Comparison of ENCODE assay signal across 9 cellular contexts in genomic region chr12:3432176-3432742, GRCh38. TPM values are rescaled to one million over a fixed set of nuclear protein-coding genes. Genes with fewer than 3 reads are reported as not detected.
DNase-seq lines count a peak whose midpoint lies in the region; ATAC-seq, FAIRE-seq and TF ChIP-seq lines count a peak whose summit lies in the region.
"Had no signal": no experiment of that assay in that cellular context is flagged by ENCODE, and none has a peak within 500 bp of the region (broad histone marks: within the 10 kb centered on the region; RNA-seq: fewer than 3 reads in every experiment).

No MANE protein-coding gene starts in this region.

- no peak overlapping the region for H4K91ac ChIP-seq in trophoblast cell (ENCODE audit: low read depth, low read length)

- H3K4ac ChIP-seq in trophoblast cell (ENCODE audit: low read depth, low read length) = no peak overlapping the region

- WGBS in trophoblast cell (ENCODE audit: extremely low coverage, insufficient coverage, insufficient read length) = no CpG with 5 or more reads among the region's 7 CpGs

- peak; percentile 32 for DNase-seq in Daoy (ENCODE audit: low read depth)
- no peak for DNase-seq in Karpas-422
- peak; percentile 36 for DNase-seq in bronchial epithelial cell (ENCODE audit: low read depth)
- DNase-seq in SKM-1 treated with dmso at 0.1 percent for 144 hours (lab: John Stamatoyannopoulos, UW; ENCODE audit: unreplicated experiment) = no peak
- DNase-seq in trophoblast cell = no peak
- no peak for DNase-seq in stimulated activated naive CD4-positive, alpha-beta T cell treated with Interleukin-2 at 50 U/mL for 16 hours (lab: John Stamatoyannopoulos, UW)
- DNase-seq: GDM1 had no signal

- TF ChIP-seq CTCF in bronchial epithelial cell (IDR thresholded peaks at IDR 0.05; ENCODE audit: insufficient read depth, low read length, severe bottlenecking) = no peak

- H2BK12ac ChIP-seq in trophoblast cell (ENCODE audit: low read length) = no peak overlapping the region

- H3K4me2 ChIP-seq in Karpas-422 (ENCODE audit: low read depth, low read length, poor library complexity, severe bottlenecking) (peak overlapping the region; percentile 32), trophoblast cell (ENCODE audit: low read length) (no peak overlapping the region)

- peak overlapping the region; percentile 67; the same call in 1 of the 2 replicates for H2AFZ ChIP-seq in Karpas-422 (ENCODE audit: low read length)
- no peak overlapping the region for H2AFZ ChIP-seq in trophoblast cell (ENCODE audit: insufficient read depth, low read length, poor library complexity)

- H3K27me3 ChIP-seq in Karpas-422 (ENCODE audit: low read length) = no peaks in the 10 kb centered on the region
- H3K27me3 ChIP-seq in bronchial epithelial cell (ENCODE audit: control insufficient read depth, insufficient read depth, low read length) = no peaks in the 10 kb centered on the region
- no peaks in the 10 kb centered on the region for H3K27me3 ChIP-seq in mucosa of rectum (ENCODE audit: control insufficient read depth in 2 of 2, insufficient read depth in 2 of 2, low read length in 2 of 2)
- H3K27me3 ChIP-seq in trophoblast cell (ENCODE audit: insufficient read depth, low read length) = no peaks in the 10 kb centered on the region

- no peak overlapping the region for H2BK120ac ChIP-seq in trophoblast cell (ENCODE audit: insufficient read depth, low read length, poor library complexity)

- H3K18ac ChIP-seq in trophoblast cell (ENCODE audit: low read length) = no peak overlapping the region

- no peak for FAIRE-seq in bronchial epithelial cell (lab: Jason Lieb, UNC)

- H3K79me1 ChIP-seq in trophoblast cell (ENCODE audit: low read length) = no peaks in the 10 kb centered on the region

- no peak overlapping the region for H2BK5ac ChIP-seq in trophoblast cell (ENCODE audit: low read depth, low read length, poor library complexity)

- H4K8ac ChIP-seq in trophoblast cell (ENCODE audit: low read depth, low read length) = no peak overlapping the region

- H3K4me1 ChIP-seq in Karpas-422 (ENCODE audit: low read length) (no peaks in the 10 kb centered on the region), mucosa of rectum (ENCODE audit: control insufficient read depth in 2 of 2, insufficient read depth in 2 of 2, low read length in 2 of 2) (peaks cover 0 to 10% of the 10 kb centered on the region in 2 donors), trophoblast cell (ENCODE audit: control insufficient read depth in 1 of 2, insufficient read depth in 2 of 2, low read length in 2 of 2) (no peaks in the 10 kb centered on the region)

- no peak overlapping the region for H3K14ac ChIP-seq in trophoblast cell (ENCODE audit: low read length)

- H3K9ac ChIP-seq in Karpas-422 (ENCODE audit: low read length) (no peak overlapping the region; the same call in 1 of the 2 replicates), mucosa of rectum (ENCODE audit: low read depth in 1 of 2, low read length in 2 of 2) (peak overlapping the region in 1 of 2 donors; percentile 34), trophoblast cell (ENCODE audit: low read length) (no peak overlapping the region)

- no peak overlapping the region for H2AK5ac ChIP-seq in trophoblast cell (ENCODE audit: low read length)

- H4K20me1 ChIP-seq in Karpas-422 (ENCODE audit: insufficient read depth, low read depth, low read length) = no peaks in the 10 kb centered on the region

- ATAC-seq in GM21526 (IDR thresholded peaks at IDR 0.05; ENCODE audit: low FRiP score, unreplicated experiment) = no peak

- no peak overlapping the region for H4K12ac ChIP-seq in trophoblast cell (ENCODE audit: low read depth, low read length)

- no peaks in the 10 kb centered on the region for H3K9me2 ChIP-seq in Karpas-422 (replicated peaks; ENCODE audit: insufficient read depth, low read length)

- no peaks in the 10 kb centered on the region for H3K36me3 ChIP-seq in Karpas-422 (ENCODE audit: insufficient read depth, low read length)
- no peaks in the 10 kb centered on the region for H3K36me3 ChIP-seq in bronchial epithelial cell (ENCODE audit: control insufficient read depth, insufficient read depth, low read length)
- H3K36me3 ChIP-seq in mucosa of rectum (ENCODE audit: control insufficient read depth in 2 of 2, insufficient read depth in 2 of 2, low read length in 2 of 2) = no peaks in the 10 kb centered on the region
- no peaks in the 10 kb centered on the region for H3K36me3 ChIP-seq in trophoblast cell (ENCODE audit: control insufficient read depth in 1 of 2, insufficient read depth in 2 of 2, low read length in 2 of 2)

- H3K79me2 ChIP-seq in Karpas-422 (ENCODE audit: low read length) (no peaks in the 10 kb centered on the region), trophoblast cell (ENCODE audit: control insufficient read depth, insufficient read depth, low read length, poor library complexity) (no peaks in the 10 kb centered on the region)

- H3K23ac ChIP-seq in trophoblast cell (ENCODE audit: low read length) = no peak overlapping the region

- H3K27ac ChIP-seq in Karpas-422 (ENCODE audit: low read length) = no peak overlapping the region
- H3K27ac ChIP-seq in mucosa of rectum (ENCODE audit: low read depth in 2 of 2, low read length in 2 of 2) = peak overlapping the region; percentile 36 to 48
- no peak overlapping the region for H3K27ac ChIP-seq in trophoblast cell (ENCODE audit: low read depth, low read length)

- H3K4me3 ChIP-seq in Karpas-422 (ENCODE audit: low read length) = no peak overlapping the region
- no peak overlapping the region for H3K4me3 ChIP-seq in bronchial epithelial cell (ENCODE audit: low read depth, low read length)
- peak overlapping the region in 1 of 2 donors; percentile 44 for H3K4me3 ChIP-seq in mucosa of rectum (ENCODE audit: low read length in 2 of 2)
- no peak overlapping the region for H3K4me3 ChIP-seq in trophoblast cell (ENCODE audit: low read depth, low read length)

- H3K9me3 ChIP-seq in Karpas-422 (ENCODE audit: low read length) = no peaks in the 10 kb centered on the region
- no peaks in the 10 kb centered on the region for H3K9me3 ChIP-seq in mucosa of rectum (ENCODE audit: control insufficient read depth in 2 of 2, low read length in 2 of 2)
- H3K9me3 ChIP-seq in trophoblast cell (ENCODE audit: insufficient read depth, low read depth, low read length) = peaks cover 2% of the 10 kb centered on the region

RNA-seq across cellular contexts. Expression of gene PRMT8, which starts 58.7 kb away (rescaled TPM):
- not detected in 2 replicates for total RNA-seq in Daoy (2014; rRNA removed; shearing (Covaris generic))
- total RNA-seq in Karpas-422 (2014; rRNA removed; shearing (Covaris generic); ENCODE audit: low replicate concordance) = not detected in 2 replicates
- total RNA-seq in bronchial epithelial cell = 0.51 and 1.8 TPM in 2 replicates
- polyA plus RNA-seq in trophoblast cell (2013) = 0.01 TPM in 1 of 2 replicates, not detected in the other

Comparison
In these comparisons a context has a peak if more than half of its experiments do, and no peak if none do; other contexts are left out.
1. DNase-seq: peak in Daoy (single experiment) and bronchial epithelial cell (single experiment); none in Karpas-422 (single experiment), SKM-1 treated with dmso at 0.1 percent for 144 hours (single experiment), trophoblast cell (0 of 2) and stimulated activated naive CD4-positive, alpha-beta T cell treated with Interleukin-2 at 50 U/mL for 16 hours (single experiment).
2. H3K27ac ChIP-seq: peak in mucosa of rectum (2 of 2); none in Karpas-422 (single experiment) and trophoblast cell (single experiment).